Comparison of ENCODE assay signal across 16 cellular contexts in genomic region chr15:99401971-99402732, GRCh38.
DNase-seq lines count a peak whose midpoint lies in the region; ATAC-seq and TF ChIP-seq lines count a peak whose summit lies in the region.
"Had no signal": no experiment of that assay in that cellular context is flagged by ENCODE, and none has a peak within 500 bp of the region (broad histone marks: within the 10 kb centered on the region; RNA-seq: fewer than 3 reads in every experiment).

No MANE protein-coding gene starts in this region.

- no peaks in the 10 kb centered on the region for H3K4me1 Mint-ChIP-seq in activated CD4-positive, alpha-beta T cell treated with anti-CD3 and anti-CD28 coated beads for 36 hours
- H3K4me1 Mint-ChIP-seq: stimulated activated memory B cell treated with anti-CD40 and anti-IgM and Interleukin-4, amounts not matched to agents 10 μg/mL and 1 μg/mL and 100 μg/mL, for 72 hours had no signal

- 57% methylated on average over 7 of the region's 13 CpGs for WGBS in SK-N-SH (ENCODE audit: low lambda C conversion rate)
- WGBS in smooth muscle cell (ENCODE audit: low lambda C conversion rate): 66% methylated on average over 13 of the region's 13 CpGs

- H3K27ac Mint-ChIP-seq in activated CD4-positive, alpha-beta T cell treated with anti-CD3 and anti-CD28 coated beads for 36 hours: no peak overlapping the region
- H3K27ac Mint-ChIP-seq: stimulated activated memory B cell treated with anti-CD40 and anti-IgM and Interleukin-4, amounts not matched to agents 10 μg/mL and 1 μg/mL and 100 μg/mL, for 72 hours had no signal

- TF ChIP-seq RAD21 in SK-N-SH (IDR thresholded peaks at IDR 0.05; ENCODE audit: low read length): no peak

- no peak for TF ChIP-seq CTCF in SK-N-SH (IDR thresholded peaks at IDR 0.05)
- TF ChIP-seq CTCF in dorsolateral prefrontal cortex (IDR thresholded peaks at IDR 0.05 in 54 of 56, conservative IDR thresholded peaks at IDR 0.05 in 2 of 56; ENCODE audit: low read depth in 1 of 56, partially characterized antibody in 56 of 56): no peak
- TF ChIP-seq CTCF in smooth muscle cell (IDR thresholded peaks at IDR 0.05; ENCODE audit: borderline replicate concordance, insufficient read depth, poor library complexity, severe bottlenecking): no peak

- TF ChIP-seq EP300 in SK-N-SH (IDR thresholded peaks at IDR 0.05; ENCODE audit: borderline replicate concordance in 1 of 2, low read depth in 1 of 2, low read length in 1 of 2): no peak

- CTCF ChIA-PET in SK-N-SH (lab: Yijun Ruan, JAX): interaction anchor here (1.4 kb wide), 1 partner anchor 302 kb away, joined by 5 read pairs; no protein-coding TSS in a partner anchor
- CTCF ChIA-PET in activated CD4-positive, alpha-beta T cell treated with anti-CD3 and anti-CD28 coated beads for 36 hours (lab: Charles Lee): no interaction called here

- H3K27me3 ChIP-seq in SK-N-SH (ENCODE audit: insufficient read depth) (no peaks in the 10 kb centered on the region), dorsolateral prefrontal cortex (no peaks in the 10 kb centered on the region), smooth muscle cell (ENCODE audit: low read depth) (no peaks in the 10 kb centered on the region), HAP-1 (ENCODE audit: low read depth) (no peaks in the 10 kb centered on the region)
- H3K27me3 ChIP-seq: colonic mucosa, esophagus squamous epithelium had no signal

- H3K36me3 ChIP-seq in SK-N-SH (replicated peaks in 1 of 2; ENCODE audit: control insufficient read depth in 1 of 2, insufficient read depth in 2 of 2, low read length in 1 of 2) (no peaks in the 10 kb centered on the region), smooth muscle cell (ENCODE audit: low read depth) (no peaks in the 10 kb centered on the region), HAP-1 (replicated peaks) (no peaks in the 10 kb centered on the region)
- H3K36me3 ChIP-seq: colonic mucosa, esophagus squamous epithelium had no signal

- H3K9me2 ChIP-seq in SK-N-SH: no peaks in the 10 kb centered on the region

- ATAC-seq in left lobe of liver: peak; percentile 83
- ATAC-seq in GM18517 (IDR thresholded peaks at IDR 0.05; ENCODE audit: unreplicated experiment): no peak
- ATAC-seq in activated CD4-positive, alpha-beta T cell treated with anti-CD3 and anti-CD28 coated beads for 36 hours: no peak
- ATAC-seq: stimulated activated memory B cell treated with anti-CD40 and anti-IgM and Interleukin-4, amounts not matched to agents 10 μg/mL and 1 μg/mL and 100 μg/mL, for 72 hours had no signal

- DNase-seq in SK-N-SH: peak; percentile 51
- no peak for DNase-seq in dorsolateral prefrontal cortex
- no peak for DNase-seq in left lobe of liver (ENCODE audit: low spot score)
- DNase-seq in smooth muscle cell (lab: John Stamatoyannopoulos, UW; ENCODE audit: unreplicated experiment): no peak
- DNase-seq in HAP-1 (ENCODE audit: low spot score in 2 of 2): no peak
- DNase-seq in activated CD4-positive, alpha-beta T cell treated with anti-CD3 and anti-CD28 coated beads for 36 hours: no peak
- DNase-seq in DMS114 treated with DMSO at 0.1 percent for 48 hours (lab: John Stamatoyannopoulos, UW; ENCODE audit: unreplicated experiment): no peak
- DNase-seq: activated naive CD4-positive, alpha-beta T cell treated with anti-CD3 and anti-CD28 coated beads, Interleukin-2, amount 50 U/mL, for 16 hours; colonic mucosa; esophagus squamous epithelium; NCI-H2107; retina; stimulated activated CD4-positive, alpha-beta T cell treated with anti-CD3 and anti-CD28 coated beads, Interleukin-4, amount 100 ng/mL, for 4 hours had no signal

- H3F3A ChIP-seq in SK-N-SH (replicated peaks; ENCODE audit: insufficient read depth) (no peaks in the 10 kb centered on the region), smooth muscle cell (ENCODE audit: low read depth) (no peaks in the 10 kb centered on the region)

- in situ Hi-C loops in HAP-1 (cut with MboI; ENCODE audit: low sequenced_read_pairs): no loop called here

- H3K4me3 Mint-ChIP-seq in activated CD4-positive, alpha-beta T cell treated with anti-CD3 and anti-CD28 coated beads for 36 hours: no peak overlapping the region
- H3K4me3 Mint-ChIP-seq: stimulated activated memory B cell treated with anti-CD40 and anti-IgM and Interleukin-4, amounts not matched to agents 10 μg/mL and 1 μg/mL and 100 μg/mL, for 72 hours had no signal

- no peak overlapping the region for H3K4me2 ChIP-seq in SK-N-SH
- peak overlapping the region; percentile 8 for H3K4me2 ChIP-seq in smooth muscle cell

- H3K9me3 ChIP-seq in SK-N-SH: no peaks in the 10 kb centered on the region
- H3K9me3 ChIP-seq in smooth muscle cell (replicated peaks; ENCODE audit: low read depth): no peaks in the 10 kb centered on the region
- H3K9me3 ChIP-seq in HAP-1: no peaks in the 10 kb centered on the region
- H3K9me3 ChIP-seq: colonic mucosa, esophagus squamous epithelium had no signal

- H3K9ac ChIP-seq in SK-N-SH (no peak overlapping the region), smooth muscle cell (ENCODE audit: low read depth) (no peak overlapping the region)

- H3K27me3 Mint-ChIP-seq in activated CD4-positive, alpha-beta T cell treated with anti-CD3 and anti-CD28 coated beads for 36 hours: no peaks in the 10 kb centered on the region
- H3K27me3 Mint-ChIP-seq: stimulated activated memory B cell treated with anti-CD40 and anti-IgM and Interleukin-4, amounts not matched to agents 10 μg/mL and 1 μg/mL and 100 μg/mL, for 72 hours had no signal

- H3K4me1 ChIP-seq in SK-N-SH (ENCODE audit: control insufficient read depth in 1 of 2, insufficient read depth in 2 of 2, low read depth in 1 of 2, low read length in 1 of 2): peaks cover 0 to 14% of the 10 kb centered on the region in 2 experiments; a peak in 2 of 4 replicates
- H3K4me1 ChIP-seq in smooth muscle cell (ENCODE audit: low read depth): no peaks in the 10 kb centered on the region
- H3K4me1 ChIP-seq in HAP-1: no peaks in the 10 kb centered on the region

- H3K36me3 Mint-ChIP-seq in activated CD4-positive, alpha-beta T cell treated with anti-CD3 and anti-CD28 coated beads for 36 hours (ENCODE audit: low read depth): no peaks in the 10 kb centered on the region
- H3K36me3 Mint-ChIP-seq: stimulated activated memory B cell treated with anti-CD40 and anti-IgM and Interleukin-4, amounts not matched to agents 10 μg/mL and 1 μg/mL and 100 μg/mL, for 72 hours had no signal

- no peaks in the 10 kb centered on the region for H4K20me1 ChIP-seq in SK-N-SH (ENCODE audit: insufficient read depth)
- H4K20me1 ChIP-seq in smooth muscle cell (ENCODE audit: low read depth): no peaks in the 10 kb centered on the region

- H2AFZ ChIP-seq in SK-N-SH (ENCODE audit: low read depth) (peak overlapping the region; percentile 71; the same call in 1 of the 2 replicates), smooth muscle cell (ENCODE audit: low read depth) (peak overlapping the region; percentile 25)

- POLR2A ChIA-PET in SK-N-SH (lab: Yijun Ruan, JAX): no interaction called here
- POLR2A ChIA-PET in activated CD4-positive, alpha-beta T cell treated with anti-CD3 and anti-CD28 coated beads for 36 hours (lab: Charles Lee): no interaction called here

- intact Hi-C loops in dorsolateral prefrontal cortex (cut with DNase I): loop anchor here (10.0 kb wide), 4 partner anchors 117 to 313 kb away; partner anchors contain the start of gene MEF2A (in 1 of the 2)
- intact Hi-C loops in activated CD4-positive, alpha-beta T cell treated with anti-CD3 and anti-CD28 coated beads for 36 hours (cut with DNase I, micrococcal nuclease): no loop called here

- H3K79me2 ChIP-seq in SK-N-SH (ENCODE audit: insufficient read depth) (no peaks in the 10 kb centered on the region), smooth muscle cell (ENCODE audit: low read depth) (no peaks in the 10 kb centered on the region)

- H3K27ac ChIP-seq in SK-N-SH (ENCODE audit: low read depth in 2 of 2, low read length in 1 of 2): peak overlapping the region in 1 of 2 experiments; percentile 65; a peak in 2 of 4 replicates
- peak overlapping the region in 35 of 59 donors; percentile 3 to 72 (median 37) for H3K27ac ChIP-seq in dorsolateral prefrontal cortex
- no peak overlapping the region for H3K27ac ChIP-seq in smooth muscle cell (ENCODE audit: low read depth)
- H3K27ac ChIP-seq: C4-2B had no signal

- H3K9me3 Mint-ChIP-seq in activated CD4-positive, alpha-beta T cell treated with anti-CD3 and anti-CD28 coated beads for 36 hours (ENCODE audit: low read depth): no peaks in the 10 kb centered on the region
- H3K9me3 Mint-ChIP-seq: stimulated activated memory B cell treated with anti-CD40 and anti-IgM and Interleukin-4, amounts not matched to agents 10 μg/mL and 1 μg/mL and 100 μg/mL, for 72 hours had no signal

- H3K4me3 ChIP-seq in SK-N-SH (ENCODE audit: low read depth in 2 of 2, low read length in 1 of 2): no peak overlapping the region
- no peak overlapping the region for H3K4me3 ChIP-seq in dorsolateral prefrontal cortex
- no peak overlapping the region for H3K4me3 ChIP-seq in smooth muscle cell
- H3K4me3 ChIP-seq in HAP-1: no peak overlapping the region
- H3K4me3 ChIP-seq: colonic mucosa, esophagus squamous epithelium had no signal

TF ChIP-seq in SK-N-SH, 30 proteins besides CTCF, POLR2A, EP300 and RAD21 (continues in another document):
- TF ChIP-seq MXI1 (IDR thresholded peaks at IDR 0.05; ENCODE audit: low read depth, low read length): no peak
- no peak for TF ChIP-seq SIN3A (IDR thresholded peaks at IDR 0.05; ENCODE audit: borderline replicate concordance, low read depth, low read length)
- TF ChIP-seq EZH2phosphoT487 (IDR thresholded peaks at IDR 0.05; ENCODE audit: borderline replicate concordance, low read depth): no peak
- no peak for TF ChIP-seq NFIC (IDR thresholded peaks at IDR 0.05; ENCODE audit: borderline replicate concordance)
- no peak for TF ChIP-seq NRF1 (IDR thresholded peaks at IDR 0.05; ENCODE audit: low read depth, low read length)

Comparison
In these comparisons a context has a peak if more than half of its experiments do, and no peak if none do; other contexts are left out.
1. intact Hi-C loops: an anchor here in dorsolateral prefrontal cortex (10.0 kb wide); none called in activated CD4-positive, alpha-beta T cell treated with anti-CD3 and anti-CD28 coated beads for 36 hours.